Comparison of ENCODE assay signal across 18 cellular contexts in the genomic region with DNA sequence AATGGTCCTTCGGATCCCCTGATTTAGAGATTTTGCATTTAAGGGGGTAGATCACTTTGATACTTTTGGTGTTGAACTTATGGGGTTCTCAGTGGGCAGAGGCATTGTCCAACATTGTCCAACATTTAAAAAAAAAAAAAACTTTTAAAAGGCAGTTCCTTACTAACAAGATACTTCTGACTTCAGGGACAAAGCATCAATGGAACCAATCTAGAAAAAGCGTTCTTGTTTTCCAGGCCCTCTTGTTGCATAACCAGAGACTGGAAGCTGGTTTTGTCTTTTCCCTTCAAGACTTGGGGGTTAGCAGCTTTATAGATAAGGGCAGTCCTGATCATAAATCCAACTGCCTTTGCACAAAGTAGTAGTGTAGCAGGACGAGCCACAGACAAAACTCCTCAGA.
"Had no signal": no experiment of that assay in that cellular context is flagged by ENCODE, and none has a peak within 500 bp of the region (broad histone marks: within the 10 kb centered on the region; RNA-seq: fewer than 3 reads in every experiment).

No MANE protein-coding gene starts in this region.

- H3K4me1 ChIP-seq: colonic mucosa, gastrocnemius medialis, stomach, tibial artery had no signal

- FAIRE-seq: small intestine had no signal

- H3K36me3 Mint-ChIP-seq: natural killer cell had no signal

- ATAC-seq: esophagus mucosa, gastrocnemius medialis, left lobe of liver, natural killer cell, right cardiac atrium, upper lobe of right lung had no signal

- H3K27ac Mint-ChIP-seq: natural killer cell had no signal

- H3K4me3 ChIP-seq: colonic mucosa, gastrocnemius medialis, stomach, suprapubic skin, tibial artery, upper lobe of right lung, vagina had no signal

- H3K27me3 ChIP-seq: colonic mucosa, gastrocnemius medialis, stomach, suprapubic skin, tibial artery, upper lobe of right lung, vagina had no signal

- DNase-seq: colonic mucosa; effector CD8-positive, alpha-beta T cell; gastrocnemius medialis; islet precursor cell; mammary epithelial cell; natural killer cell; right cardiac atrium; small intestine; stimulated activated CD4-positive, alpha-beta T cell treated with anti-CD3 and anti-CD28 coated beads, Interleukin-12 subunit alpha, Interleukin-12 subunit beta, amount 100 ng/mL, for 4 hours; stimulated activated naive CD4-positive, alpha-beta T cell; stomach; tibial artery; upper lobe of right lung had no signal

- H3K27ac ChIP-seq: colonic mucosa, gastrocnemius medialis, stomach, suprapubic skin, tibial artery, upper lobe of right lung, vagina had no signal

- H3K4me3 Mint-ChIP-seq: natural killer cell, neural crest cell had no signal

- H3K9me3 Mint-ChIP-seq: natural killer cell had no signal

- H3K36me3 ChIP-seq: colonic mucosa, gastrocnemius medialis, stomach, suprapubic skin, tibial artery, upper lobe of right lung, vagina had no signal
